Comparison of ENCODE assay signal across 13 cellular contexts in the genomic region with DNA sequence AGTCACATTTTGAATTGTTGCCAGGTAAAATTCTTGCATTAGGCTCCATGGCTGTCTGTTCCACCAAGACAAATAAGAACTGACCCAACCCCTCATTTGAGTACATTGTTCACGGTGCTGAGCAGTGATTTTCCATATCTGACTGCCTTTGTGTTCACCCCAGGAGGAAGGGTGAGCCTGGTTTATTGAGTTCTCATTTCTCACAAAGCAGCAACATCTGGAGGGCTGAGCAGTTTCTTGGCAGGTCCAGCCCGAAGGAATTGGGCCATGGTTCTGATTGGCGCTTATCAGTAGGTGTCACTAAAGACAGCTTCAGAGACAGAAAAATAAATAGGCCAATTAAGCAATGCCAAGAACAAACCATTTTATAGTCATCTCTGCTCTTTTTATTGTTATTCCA.
"Had no signal": no experiment of that assay in that cellular context is flagged by ENCODE, and none has a peak within 500 bp of the region (broad histone marks: within the 10 kb centered on the region; RNA-seq: fewer than 3 reads in every experiment).

No MANE protein-coding gene starts in this region.

- H3K27me3 ChIP-seq: testis had no signal

- ATAC-seq: mucosa of descending colon; naive thymus-derived CD8-positive, alpha-beta T cell; SK-N-SH treated with all-trans-retinoic acid at 6 μM for 48 hours had no signal

- H3K9me3 ChIP-seq: mucosa of descending colon, testis had no signal

- H3K4me1 ChIP-seq: testis had no signal

- H3K4me3 ChIP-seq: mucosa of descending colon, testis had no signal

- DNase-seq: activated B cell treated with CpG ODN at 0.5 μM for 24 hours; activated CD4-positive, alpha-beta T cell treated with anti-CD3 and anti-CD28 coated beads, Interleukin-2, amount 50 U/mL, for 1 hour; activated naive CD4-positive, alpha-beta T cell treated with anti-CD3 and anti-CD28 coated beads, Interleukin-2, amount 10 ng/mL, durations not matched to agents 7 days and 5 days; endodermal cell; foreskin melanocyte; hippocampal formation; mammary epithelial cell; mucosa of descending colon; naive thymus-derived CD8-positive, alpha-beta T cell; stimulated activated CD4-positive, alpha-beta T cell treated with anti-CD3 and anti-CD28 coated beads, Interleukin-4, amount 100 ng/mL, for 1 hour; stimulated activated CD8-positive, alpha-beta memory T cell treated with anti-CD3 and anti-CD28 coated beads, Interleukin-4, amount 100 ng/mL, for 48 hours; testis had no signal
